In the genomic region with DNA sequence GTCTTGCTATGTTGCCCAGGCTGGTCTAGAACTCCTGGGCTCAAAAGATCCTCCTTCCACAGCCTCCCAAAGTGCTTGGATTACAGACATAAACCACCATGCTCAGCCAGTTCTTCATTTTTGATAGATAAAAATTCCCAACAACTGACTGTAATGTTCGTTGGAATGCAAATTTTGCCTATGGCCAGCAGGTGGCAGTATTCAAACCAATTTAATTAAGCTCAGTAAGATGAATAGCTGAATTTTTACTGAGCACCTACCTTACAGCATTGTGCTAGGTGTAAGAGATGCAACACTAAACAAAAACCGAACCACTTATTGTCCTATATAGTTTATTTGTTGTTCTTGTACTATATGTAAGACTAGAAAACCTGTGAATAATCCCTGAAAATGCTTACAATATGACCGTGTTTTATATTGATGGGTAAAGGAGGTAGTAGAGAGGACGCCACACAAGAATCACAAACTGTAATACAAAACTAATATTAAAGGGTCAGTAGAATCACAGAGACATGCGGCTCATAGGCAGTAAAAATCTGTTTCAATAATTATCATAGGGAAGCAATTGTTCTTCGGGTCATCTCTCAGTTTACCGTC, we compare ENCODE assay signal across 8 cellular contexts. TPM values are rescaled to one million over a fixed set of nuclear protein-coding genes. Genes with fewer than 3 reads are reported as not detected.
A peak's percentile ranks its signal among the peaks of the same experiment; 100 is the strongest.
DNase-seq lines count a peak whose midpoint lies in the region; ATAC-seq and TF ChIP-seq lines count a peak whose summit lies in the region.

No MANE protein-coding gene starts in this region.

- H3K27me3 ChIP-seq in stomach: no peaks in the 10 kb centered on the region

- H3K9me3 ChIP-seq in stomach: no peaks in the 10 kb centered on the region

- H3K27ac ChIP-seq in stomach: no peak overlapping the region

- DNase-seq in activated gamma-delta T cell treated with Interleukin-2 at 50 U/mL for 16 hours (peak; percentile 20), activated gamma-delta T cell (lab: John Stamatoyannopoulos, UW) (no peak), NCI-H510A (lab: John Stamatoyannopoulos, UW) (peak; percentile 2), astrocyte of the cerebellum (ENCODE audit: low read depth) (peak; percentile 34), iPS-NIHi7 (ENCODE audit: extremely low spot score) (peak; percentile 33), stomach (peak; percentile 32)

- TF ChIP-seq POLR2A in stomach (IDR thresholded peaks at IDR 0.05): no peak

- intact Hi-C loops in stomach (cut with DNase I; ENCODE audit: low total_unique reads): no loop called here

- 68 to 74% (median 70%) methylated on average over 7 of the region's 7 CpGs for WGBS in stomach, 5 donors

- H3K4me1 ChIP-seq in stomach: peaks cover 0 to 18% (median 8%) of the 10 kb centered on the region in 4 donors

- in situ Hi-C loops in astrocyte of the cerebellum (cut with HindIII; ENCODE audit: low sequenced_read_pairs): no loop called here

- no peak for TF ChIP-seq EP300 in stomach (IDR thresholded peaks at IDR 0.05)

- ATAC-seq in HG02973 (IDR thresholded peaks at IDR 0.05; ENCODE audit: unreplicated experiment) (peak; percentile 54), GM19463 (IDR thresholded peaks at IDR 0.05; ENCODE audit: unreplicated experiment) (no peak)

- H3K36me3 ChIP-seq in stomach: no peaks in the 10 kb centered on the region

- TF ChIP-seq CTCF in astrocyte of the cerebellum (IDR thresholded peaks at IDR 0.05; ENCODE audit: low read depth, low read length, missing control alignments) (peak; percentile 67), stomach (IDR thresholded peaks at IDR 0.05) (peak in 5 of 7 experiments; percentile 16 to 92 (median 64))

- H3K4me3 ChIP-seq in astrocyte of the cerebellum (ENCODE audit: low read depth, low read length) (no peak overlapping the region), stomach (no peak overlapping the region)

RNA-seq across cellular contexts. Expression of a gene that starts 8.2 kb away (rescaled TPM):
- 1 to 10 TPM in 2 of 5 donors, not detected in 3; 1.0 to 5.3 TPM for total RNA-seq in stomach
- polyA plus RNA-seq in stomach: 1 to 10 TPM; 1.0 to 3.4 (median 2.6) TPM
